Comparison of ENCODE assay signal across 11 cellular contexts in the genomic region with DNA sequence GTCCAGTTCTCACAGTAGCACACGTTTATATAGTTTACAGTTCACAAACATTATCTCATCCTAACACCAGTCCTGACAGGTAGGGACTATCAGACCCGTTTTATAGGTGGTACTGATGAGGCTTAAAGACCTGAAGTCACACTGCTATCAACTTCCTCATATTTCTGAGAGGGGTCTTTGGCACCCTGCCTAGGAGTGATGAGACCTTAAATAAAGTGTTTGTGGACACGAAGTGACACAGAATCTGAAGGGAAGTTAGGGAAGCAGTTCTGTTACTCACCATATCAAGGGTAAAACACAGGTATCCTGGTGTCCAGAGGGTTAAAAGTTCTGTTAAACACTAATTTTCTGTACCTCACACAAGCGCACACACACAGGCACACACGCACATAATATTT. TPM values are rescaled to one million over a fixed set of nuclear protein-coding genes. Genes with fewer than 3 reads are reported as not detected.
DNase-seq lines count a peak whose midpoint lies in the region; ATAC-seq, FAIRE-seq and TF ChIP-seq lines count a peak whose summit lies in the region.
"Had no signal": no experiment of that assay in that cellular context is flagged by ENCODE, and none has a peak within 500 bp of the region (broad histone marks: within the 10 kb centered on the region; RNA-seq: fewer than 3 reads in every experiment).

No MANE protein-coding gene starts in this region.

- TF ChIP-seq CTCF in bronchial epithelial cell (IDR thresholded peaks at IDR 0.05; ENCODE audit: insufficient read depth, low read length, severe bottlenecking), result no peak
- no peak for TF ChIP-seq CTCF in type B pancreatic cell (conservative IDR thresholded peaks at IDR 0.05)

- no peaks in the 10 kb centered on the region for H3K36me3 Mint-ChIP-seq in activated naive CD4-positive, alpha-beta T cell treated with anti-CD3 and anti-CD28 coated beads for 36 hours (ENCODE audit: low read depth)
- H3K36me3 Mint-ChIP-seq in activated naive CD4-positive, alpha-beta T cell treated with anti-CD3 and anti-CD28 coated beads, Interleukin-2, amount 50 U/mL, for 72 hours, result peaks cover 5 to 12% of the 10 kb centered on the region in 2 donors
- peaks cover 3% of the 10 kb centered on the region for H3K36me3 Mint-ChIP-seq in memory B cell
- peaks cover 8% of the 10 kb centered on the region for H3K36me3 Mint-ChIP-seq in type B pancreatic cell

- no peak for FAIRE-seq in bronchial epithelial cell (lab: Jason Lieb, UNC)
- FAIRE-seq: colon had no signal

- H3K36me3 ChIP-seq in bronchial epithelial cell (ENCODE audit: control insufficient read depth, insufficient read depth, low read length), result no peaks in the 10 kb centered on the region

- H3K27me3 Mint-ChIP-seq in activated naive CD4-positive, alpha-beta T cell treated with anti-CD3 and anti-CD28 coated beads for 36 hours (ENCODE audit: low read depth), result peaks cover 55% of the 10 kb centered on the region
- H3K27me3 Mint-ChIP-seq in memory B cell (peaks cover 21% of the 10 kb centered on the region), type B pancreatic cell (peaks cover 24% of the 10 kb centered on the region)

- peak overlapping the region; percentile 84 for H3K4me3 ChIP-seq in bronchial epithelial cell (ENCODE audit: low read depth, low read length)

- ATAC-seq in activated naive CD4-positive, alpha-beta T cell treated with anti-CD3 and anti-CD28 coated beads, Interleukin-2, amount 50 U/mL, for 72 hours, result no peak
- ATAC-seq in memory B cell (ENCODE audit: low read depth) (no peak), GM21367 (IDR thresholded peaks at IDR 0.05; ENCODE audit: unreplicated experiment) (no peak)

- peak overlapping the region; percentile 7 for H3K4me3 Mint-ChIP-seq in activated naive CD4-positive, alpha-beta T cell treated with anti-CD3 and anti-CD28 coated beads for 36 hours
- H3K4me3 Mint-ChIP-seq in memory B cell, result peak overlapping the region; percentile 8
- peak overlapping the region; percentile 81 for H3K4me3 Mint-ChIP-seq in type B pancreatic cell

- no peak overlapping the region for H3K27ac Mint-ChIP-seq in activated naive CD4-positive, alpha-beta T cell treated with anti-CD3 and anti-CD28 coated beads for 36 hours
- H3K27ac Mint-ChIP-seq in activated naive CD4-positive, alpha-beta T cell treated with anti-CD3 and anti-CD28 coated beads, Interleukin-2, amount 50 U/mL, for 72 hours, result peak overlapping the region in 1 of 2 donors; percentile 47
- H3K27ac Mint-ChIP-seq in memory B cell (no peak overlapping the region), type B pancreatic cell (peak overlapping the region; percentile 95)

- no peak for DNase-seq in activated naive CD4-positive, alpha-beta T cell treated with anti-CD3 and anti-CD28 coated beads for 36 hours
- no peak for DNase-seq in activated naive CD4-positive, alpha-beta T cell treated with anti-CD3 and anti-CD28 coated beads, Interleukin-2, amount 50 U/mL, for 72 hours (ENCODE audit: low spot score in 2 of 2)
- DNase-seq in bronchial epithelial cell (ENCODE audit: low read depth) (peak; percentile 80), memory B cell (ENCODE audit: low spot score in 2 of 2) (no peak), type B pancreatic cell (ENCODE audit: extremely low spot score, unreplicated experiment) (no peak), NOMO-1 treated with DMSO at 0.1 percent for 48 hours (lab: John Stamatoyannopoulos, UW; ENCODE audit: unreplicated experiment) (no peak), NCI-H1092 treated with DMSO at 0.1 percent for 48 hours (lab: John Stamatoyannopoulos, UW) (no peak)
- DNase-seq: Kasumi-1 had no signal

- intact Hi-C loops in activated naive CD4-positive, alpha-beta T cell treated with anti-CD3 and anti-CD28 coated beads for 36 hours (cut with micrococcal nuclease), result no loop called here

- no peaks in the 10 kb centered on the region for H3K27me3 ChIP-seq in bronchial epithelial cell (ENCODE audit: control insufficient read depth, insufficient read depth, low read length)

- H3K4me1 Mint-ChIP-seq in activated naive CD4-positive, alpha-beta T cell treated with anti-CD3 and anti-CD28 coated beads for 36 hours (ENCODE audit: low read depth), result peaks cover 33% of the 10 kb centered on the region
- H3K4me1 Mint-ChIP-seq in memory B cell, result peaks cover 11% of the 10 kb centered on the region
- peaks cover 32% of the 10 kb centered on the region for H3K4me1 Mint-ChIP-seq in type B pancreatic cell (ENCODE audit: unreplicated experiment)

- CTCF ChIA-PET in activated naive CD4-positive, alpha-beta T cell treated with anti-CD3 and anti-CD28 coated beads for 36 hours (lab: Charles Lee), result no interaction called here

- H3K9me3 Mint-ChIP-seq in activated naive CD4-positive, alpha-beta T cell treated with anti-CD3 and anti-CD28 coated beads for 36 hours, result no peaks in the 10 kb centered on the region
- H3K9me3 Mint-ChIP-seq in activated naive CD4-positive, alpha-beta T cell treated with anti-CD3 and anti-CD28 coated beads, Interleukin-2, amount 50 U/mL, for 72 hours, result no peaks in the 10 kb centered on the region
- peaks cover 1% of the 10 kb centered on the region for H3K9me3 Mint-ChIP-seq in memory B cell
- peaks cover 5% of the 10 kb centered on the region for H3K9me3 Mint-ChIP-seq in type B pancreatic cell

RNA-seq across cellular contexts. Expression of a gene that starts 0.6 kb away (rescaled TPM):
- total RNA-seq in activated naive CD4-positive, alpha-beta T cell treated with anti-CD3 and anti-CD28 coated beads for 36 hours, result not detected
- under 1 TPM; 0.14 to 0.16 TPM for total RNA-seq in activated naive CD4-positive, alpha-beta T cell treated with anti-CD3 and anti-CD28 coated beads, Interleukin-2, amount 50 U/mL, for 72 hours
- 124 and 246 TPM in 2 replicates for total RNA-seq in bronchial epithelial cell
- 21.2 and 39.7 TPM in 2 replicates for total RNA-seq in type B pancreatic cell (ENCODE audit: low replicate concordance)
- total RNA-seq: activated CD8-positive, alpha-beta memory T cell treated with anti-CD3 and anti-CD28 coated beads for 36 hours had no signal

RNA-seq across cellular contexts. Expression of a gene that starts 31.1 kb away (rescaled TPM):
- total RNA-seq in activated naive CD4-positive, alpha-beta T cell treated with anti-CD3 and anti-CD28 coated beads for 36 hours, result 10 to 100 TPM; 15.4 to 16.6 TPM
- 10 to 100 TPM in 1 of 2 donors, 1 to 10 TPM in 1; 4.0 to 12.3 TPM for total RNA-seq in activated naive CD4-positive, alpha-beta T cell treated with anti-CD3 and anti-CD28 coated beads, Interleukin-2, amount 50 U/mL, for 72 hours
- total RNA-seq in bronchial epithelial cell (21.6 and 25.0 TPM in 2 replicates), type B pancreatic cell (ENCODE audit: low replicate concordance) (19.1 and 22.4 TPM in 2 replicates)

Comparison
In these comparisons a context has a peak if more than half of its experiments do, and no peak if none do; other contexts are left out.
1. H3K4me3 Mint-ChIP-seq: peak in every context shown above with its lines; median percentile 81 in type B pancreatic cell; 8 in memory B cell; 7 in activated naive CD4-positive, alpha-beta T cell treated with anti-CD3 and anti-CD28 coated beads for 36 hours.
2. RNA of a gene that starts 0.6 kb away (total RNA-seq): 124 to 246 TPM in bronchial epithelial cell and 21.2 to 39.7 TPM in type B pancreatic cell; 0.14 to 0.16 TPM in activated naive CD4-positive, alpha-beta T cell treated with anti-CD3 and anti-CD28 coated beads, Interleukin-2, amount 50 U/mL, for 72 hours and not detected in activated naive CD4-positive, alpha-beta T cell treated with anti-CD3 and anti-CD28 coated beads for 36 hours; every median in the first group is over 10 times any median in the second.